Comparison of ENCODE assay signal across 24 cellular contexts in genomic region chr2:172768406-172768805, GRCh38.
"Had no signal": no experiment of that assay in that cellular context is flagged by ENCODE, and none has a peak within 500 bp of the region (broad histone marks: within the 10 kb centered on the region; RNA-seq: fewer than 3 reads in every experiment).

No MANE protein-coding gene starts in this region.

- H3K27me3 ChIP-seq: colonic mucosa, esophagus squamous epithelium, gastrocnemius medialis, heart left ventricle, left lung had no signal

- H3K9me3 Mint-ChIP-seq: dendritic cell treated with granulocyte-macrophage colony-stimulating factor and Interleukin-4, amounts not matched to agents 40 ng/mL and 50 ng/mL, for 4 days; effector memory CD8-positive, alpha-beta T cell; endodermal cell; mesothelial cell of epicardium had no signal

- DNase-seq: colonic mucosa; cortex of kidney; effector CD8-positive, alpha-beta T cell; effector memory CD8-positive, alpha-beta T cell; endodermal cell; erythroblast; esophagus squamous epithelium; foreskin fibroblast; foreskin melanocyte; gastrocnemius medialis; heart left ventricle; hippocampal formation; left cardiac atrium; left lung; left ventricle myocardium superior; lower lobe of right lung; mesenchymal stem cell; mucosa of descending colon; naive B cell; naive thymus-derived CD8-positive, alpha-beta T cell had no signal

- H3K4me1 Mint-ChIP-seq: endodermal cell; naive B cell; naive thymus-derived CD8-positive, alpha-beta T cell had no signal

- H3K27me3 Mint-ChIP-seq: dendritic cell treated with granulocyte-macrophage colony-stimulating factor and Interleukin-4, amounts not matched to agents 40 ng/mL and 50 ng/mL, for 4 days had no signal

- H3K36me3 ChIP-seq: colonic mucosa, esophagus squamous epithelium, gastrocnemius medialis, heart left ventricle, left lung, lower lobe of right lung had no signal

- H3K27ac ChIP-seq: colonic mucosa, epithelial cell of prostate, esophagus squamous epithelium, gastrocnemius medialis, heart left ventricle, left lung, lower lobe of right lung had no signal

- H3K4me1 ChIP-seq: colonic mucosa, esophagus squamous epithelium, gastrocnemius medialis, heart left ventricle, left lung, lower lobe of right lung had no signal

- H3K36me3 Mint-ChIP-seq: mesothelial cell of epicardium; naive thymus-derived CD8-positive, alpha-beta T cell had no signal

- H3K4me3 Mint-ChIP-seq: dendritic cell treated with granulocyte-macrophage colony-stimulating factor and Interleukin-4, amounts not matched to agents 40 ng/mL and 50 ng/mL, for 4 days; effector memory CD8-positive, alpha-beta T cell; endodermal cell; mesothelial cell of epicardium; naive B cell; naive thymus-derived CD8-positive, alpha-beta T cell had no signal

- ATAC-seq: effector memory CD8-positive, alpha-beta T cell; esophagus mucosa; gastrocnemius medialis; heart left ventricle; left cardiac atrium; left lung; left ventricle myocardium superior; lower lobe of right lung; mucosa of descending colon; naive thymus-derived CD8-positive, alpha-beta T cell had no signal

- H3K4me3 ChIP-seq: colonic mucosa, esophagus squamous epithelium, gastrocnemius medialis, heart left ventricle, left lung, lower lobe of right lung, mucosa of descending colon had no signal

- H3K9me3 ChIP-seq: colonic mucosa, esophagus squamous epithelium, gastrocnemius medialis, heart left ventricle, left lung, lower lobe of right lung, mucosa of descending colon had no signal

- H3K27ac Mint-ChIP-seq: dendritic cell treated with granulocyte-macrophage colony-stimulating factor and Interleukin-4, amounts not matched to agents 40 ng/mL and 50 ng/mL, for 4 days; effector memory CD8-positive, alpha-beta T cell; endodermal cell; mesothelial cell of epicardium; naive B cell; naive thymus-derived CD8-positive, alpha-beta T cell had no signal
